In genomic region chrX:77679145-77679544, GRCh38 we compare ENCODE assay signal across 20 cellular contexts.
DNase-seq lines count a peak whose midpoint lies in the region; ATAC-seq, FAIRE-seq and TF ChIP-seq lines count a peak whose summit lies in the region.
"Had no signal": no experiment of that assay in that cellular context is flagged by ENCODE, and none has a peak within 500 bp of the region (broad histone marks: within the 10 kb centered on the region; RNA-seq: fewer than 3 reads in every experiment).

No MANE protein-coding gene starts in this region.

- no peak overlapping the region for H2BK15ac ChIP-seq in IMR-90 (ENCODE audit: low read depth, low read length)

- H3K4me1 Mint-ChIP-seq in central memory CD8-positive, alpha-beta T cell, result peaks cover 13% of the 10 kb centered on the region
- peaks cover 20% of the 10 kb centered on the region for H3K4me1 Mint-ChIP-seq in activated naive CD4-positive, alpha-beta T cell treated with anti-CD3 and anti-CD28 coated beads for 36 hours (ENCODE audit: low read depth)
- H3K4me1 Mint-ChIP-seq: B cell had no signal

- H3K27me3 Mint-ChIP-seq in central memory CD8-positive, alpha-beta T cell, result no peaks in the 10 kb centered on the region
- no peaks in the 10 kb centered on the region for H3K27me3 Mint-ChIP-seq in activated naive CD4-positive, alpha-beta T cell treated with anti-CD3 and anti-CD28 coated beads for 36 hours (ENCODE audit: low read depth)
- H3K27me3 Mint-ChIP-seq: B cell; CD4-positive, alpha-beta T cell had no signal

- no peaks in the 10 kb centered on the region for H4K20me1 ChIP-seq in IMR-90 (ENCODE audit: insufficient read depth, low read length)

- H3K4me3 Mint-ChIP-seq in central memory CD8-positive, alpha-beta T cell, result no peak overlapping the region
- no peak overlapping the region for H3K4me3 Mint-ChIP-seq in activated naive CD4-positive, alpha-beta T cell treated with anti-CD3 and anti-CD28 coated beads for 36 hours
- H3K4me3 Mint-ChIP-seq: B cell; CD4-positive, alpha-beta T cell; CD8-positive, alpha-beta T cell had no signal

- H3K9me3 Mint-ChIP-seq in central memory CD8-positive, alpha-beta T cell, result no peaks in the 10 kb centered on the region
- no peaks in the 10 kb centered on the region for H3K9me3 Mint-ChIP-seq in activated naive CD4-positive, alpha-beta T cell treated with anti-CD3 and anti-CD28 coated beads for 36 hours
- H3K9me3 Mint-ChIP-seq: CD4-positive, alpha-beta T cell; CD8-positive, alpha-beta T cell had no signal

- no peaks in the 10 kb centered on the region for H3K27me3 ChIP-seq in IMR-90 (ENCODE audit: control insufficient read depth, insufficient read depth, low read length)
- H3K27me3 ChIP-seq in transverse colon, result no peaks in the 10 kb centered on the region

- H3K4me3 ChIP-seq in A549 (no peak overlapping the region), IMR-90 (ENCODE audit: insufficient read depth, low read depth, low read length) (no peak overlapping the region), transverse colon (no peak overlapping the region)
- H3K4me3 ChIP-seq: BLaER1 treated with 17β-estradiol and CSF1 and Interleukin-3, amounts not matched to agents 10 nM and 100 nM had no signal

- no peaks in the 10 kb centered on the region for H3K79me1 ChIP-seq in IMR-90 (ENCODE audit: low read depth in 1 of 2, low read length in 2 of 2)

- no peak overlapping the region for H2BK120ac ChIP-seq in IMR-90 (ENCODE audit: low read depth, low read length)

- FAIRE-seq in A549 (lab: Jason Lieb, UNC), result no peak
- FAIRE-seq: D721Med, GM12891, GM19239 had no signal

- H3K27ac Mint-ChIP-seq in central memory CD8-positive, alpha-beta T cell (ENCODE audit: low read depth), result peak overlapping the region; percentile 83
- H3K27ac Mint-ChIP-seq in activated naive CD4-positive, alpha-beta T cell treated with anti-CD3 and anti-CD28 coated beads for 36 hours, result no peak overlapping the region
- H3K27ac Mint-ChIP-seq: B cell; CD4-positive, alpha-beta T cell; CD8-positive, alpha-beta T cell had no signal

- no peak overlapping the region for H3K9ac ChIP-seq in IMR-90 (ENCODE audit: low read depth, low read length)
- H3K9ac ChIP-seq: BLaER1 treated with 17β-estradiol and CSF1 and Interleukin-3, amounts not matched to agents 10 nM and 100 nM had no signal

- no peak overlapping the region for H3K18ac ChIP-seq in IMR-90 (ENCODE audit: low read depth, low read length)

- no peaks in the 10 kb centered on the region for H3K4me1 ChIP-seq in A549
- no peaks in the 10 kb centered on the region for H3K4me1 ChIP-seq in IMR-90 (ENCODE audit: control insufficient read depth, insufficient read depth, low read length)
- no peaks in the 10 kb centered on the region for H3K4me1 ChIP-seq in transverse colon
- H3K4me1 ChIP-seq: BLaER1 treated with 17β-estradiol and CSF1 and Interleukin-3, amounts not matched to agents 10 nM and 100 nM; Caco-2 had no signal

- dilution Hi-C loops in IMR-90 (cut with HindIII; ENCODE audit: low sequenced_read_pairs, unreplicated experiment), result no loop called here

- intact Hi-C loops in IMR-90 (cut with micrococcal nuclease) (no loop called here), transverse colon (cut with DNase I; ENCODE audit: low total_unique reads) (no loop called here)
- intact Hi-C loops in activated naive CD4-positive, alpha-beta T cell treated with anti-CD3 and anti-CD28 coated beads for 36 hours (cut with micrococcal nuclease), result no loop called here

- no peak overlapping the region for H3K4me2 ChIP-seq in A549
- no peak overlapping the region for H3K4me2 ChIP-seq in IMR-90 (ENCODE audit: low read depth, low read length)
- H3K4me2 ChIP-seq: BLaER1 treated with 17β-estradiol and CSF1 and Interleukin-3, amounts not matched to agents 10 nM and 100 nM had no signal

- peaks cover 2% of the 10 kb centered on the region for H3K36me3 ChIP-seq in IMR-90 (ENCODE audit: control insufficient read depth, insufficient read depth, low read length)
- H3K36me3 ChIP-seq in transverse colon, result peaks cover 0 to 4% (median 0%) of the 10 kb centered on the region in 4 donors

- no TSS peak for BruUV-seq in IMR-90 (replicated peaks; lab: Mats Ljungman, UMichigan)

- in situ Hi-C loops in IMR-90 (cut with MboI; ENCODE audit: low sequenced_read_pairs), result no loop called here
- in situ Hi-C loops in transverse colon (cut with MboI; ENCODE audit: low pct_ligation_motif_present in 1 of 4, low pct_unique_long_range_greater_than_20kb in 1 of 4, low sequenced_read_pairs in 3 of 4), result no loop called here

- 100% methylated on average over 1 of the region's 1 CpG for WGBS in A549 (ENCODE audit: missing lambda C conversion rate)
- WGBS in IMR-90 (ENCODE audit: extremely low coverage in 2 of 2, insufficient read length in 1 of 2), 2 experiments, result no CpG with 5 or more reads among the region's 1 CpG
- 79 to 100% methylated on average over 1 of the region's 1 CpG for WGBS in transverse colon (ENCODE audit: low coverage in 1 of 2), 2 donors

- DNase-seq in A549 (ENCODE audit: low read depth in 1 of 2, low spot score in 1 of 2) (no peak), IMR-90 (no peak), transverse colon (no peak)
- no peak for DNase-seq in central memory CD8-positive, alpha-beta T cell (ENCODE audit: low spot score in 2 of 2)
- DNase-seq in activated naive CD4-positive, alpha-beta T cell treated with anti-CD3 and anti-CD28 coated beads for 36 hours, result no peak
- DNase-seq: 8988T; AML-193; Caco-2; Calu3; CD4-positive, alpha-beta T cell; CD8-positive, alpha-beta T cell; DMS79 treated with DMSO at 0.1 percent for 48 hours; GF-D8 had no signal

- no peak overlapping the region for H3K56ac ChIP-seq in IMR-90 (ENCODE audit: extremely low read depth, insufficient read depth, low read length)

- no peak overlapping the region for H2BK5ac ChIP-seq in IMR-90 (ENCODE audit: low read depth, low read length, poor library complexity, severe bottlenecking)

- H4K8ac ChIP-seq in IMR-90 (ENCODE audit: low read depth in 2 of 2, low read length in 2 of 2), result no peak overlapping the region

- H3K14ac ChIP-seq in IMR-90 (replicated peaks; ENCODE audit: low read depth, low read length), result no peak overlapping the region

- no peak overlapping the region for H4K5ac ChIP-seq in IMR-90 (ENCODE audit: low read depth, low read length)

- TF ChIP-seq RAD21 in A549 (conservative IDR thresholded peaks at IDR 0.05 in 1 of 2, IDR thresholded peaks at IDR 0.05 in 1 of 2), result no peak
- no peak for TF ChIP-seq RAD21 in IMR-90 (IDR thresholded peaks at IDR 0.05; ENCODE audit: low read length)

- TF ChIP-seq CTCF in A549 (IDR thresholded peaks at IDR 0.05) (no peak), IMR-90 (conservative IDR thresholded peaks at IDR 0.05; ENCODE audit: low read depth, low read length) (no peak), transverse colon (IDR thresholded peaks at IDR 0.05) (no peak)

- H3K27ac ChIP-seq in A549 (no peak overlapping the region), IMR-90 (ENCODE audit: insufficient read depth, low read length) (no peak overlapping the region), transverse colon (no peak overlapping the region)
- H3K27ac ChIP-seq: BLaER1 treated with 17β-estradiol and CSF1 and Interleukin-3, amounts not matched to agents 10 nM and 100 nM; C4-2B had no signal

- CTCF ChIA-PET in A549 (lab: Yijun Ruan, JAX) (no interaction called here), IMR-90 (lab: Yijun Ruan, JAX) (interaction anchor here (0.9 kb wide), 1 partner anchor 10 kb away, joined by 8 read pairs; no protein-coding TSS in a partner anchor)
- CTCF ChIA-PET in activated naive CD4-positive, alpha-beta T cell treated with anti-CD3 and anti-CD28 coated beads for 36 hours (lab: Charles Lee), result no interaction called here

- POLR2A ChIA-PET in A549 (lab: Yijun Ruan, JAX) (no interaction called here), IMR-90 (lab: Charles Lee; ENCODE audit: unreplicated experiment) (no interaction called here)

- peaks cover 23% of the 10 kb centered on the region for H3K36me3 Mint-ChIP-seq in central memory CD8-positive, alpha-beta T cell (ENCODE audit: insufficient read depth)
- peaks cover 13% of the 10 kb centered on the region for H3K36me3 Mint-ChIP-seq in activated naive CD4-positive, alpha-beta T cell treated with anti-CD3 and anti-CD28 coated beads for 36 hours (ENCODE audit: low read depth)

- TF ChIP-seq EP300 in A549 (IDR thresholded peaks at IDR 0.05), result no peak
- no peak for TF ChIP-seq EP300 in transverse colon (IDR thresholded peaks at IDR 0.05; ENCODE audit: low read depth)

- TF ChIP-seq POLR2A in A549 (IDR thresholded peaks at IDR 0.05; ENCODE audit: low read length) (no peak), IMR-90 (IDR thresholded peaks at IDR 0.05; ENCODE audit: low read depth, low read length) (no peak), transverse colon (IDR thresholded peaks at IDR 0.05) (no peak)

- ATAC-seq in A549 (no peak), IMR-90 (ENCODE audit: low read depth) (no peak), HG03280 (IDR thresholded peaks at IDR 0.05; ENCODE audit: unreplicated experiment) (no peak)
- ATAC-seq in central memory CD8-positive, alpha-beta T cell (replicated peaks; ENCODE audit: extremely low read depth, poor library complexity, severe bottlenecking), result no peak
- ATAC-seq: CD8-positive, alpha-beta T cell had no signal

- no peaks in the 10 kb centered on the region for H3K9me1 ChIP-seq in IMR-90 (ENCODE audit: insufficient read depth, low read length)

- H2BK20ac ChIP-seq in IMR-90 (ENCODE audit: low read depth, low read length), result no peak overlapping the region

- H4K91ac ChIP-seq in IMR-90 (ENCODE audit: insufficient read depth, low read depth, low read length), result no peak overlapping the region

- H2AK5ac ChIP-seq in IMR-90 (ENCODE audit: low read depth, low read length), result no peak overlapping the region

- no peak overlapping the region for H2AK9ac ChIP-seq in IMR-90 (replicated peaks; ENCODE audit: low read depth, low read length, poor library complexity)

- no peak overlapping the region for H3K23ac ChIP-seq in IMR-90 (ENCODE audit: low read depth, low read length)

- no peak overlapping the region for H3K4ac ChIP-seq in IMR-90 (ENCODE audit: low read depth, low read length)

- H3K9me3 ChIP-seq in A549 (no peaks in the 10 kb centered on the region), IMR-90 (ENCODE audit: control insufficient read depth, insufficient read depth, low read length) (no peaks in the 10 kb centered on the region), transverse colon (no peaks in the 10 kb centered on the region)
- H3K9me3 ChIP-seq: BLaER1 treated with 17β-estradiol and CSF1 and Interleukin-3, amounts not matched to agents 10 nM and 100 nM; Caco-2 had no signal

- no peak overlapping the region for H2AFZ ChIP-seq in IMR-90 (replicated peaks; ENCODE audit: low read length, poor library complexity)

TF ChIP-seq in A549, 52 proteins besides CTCF, POLR2A, EP300 and RAD21:
- TF ChIP-seq BHLHE40 (IDR thresholded peaks at IDR 0.05; ENCODE audit: low read depth, low read length), result no peak
- TF ChIP-seq ESRRA (IDR thresholded peaks at IDR 0.05; ENCODE audit: borderline replicate concordance, low read length), result no peak
- peak; percentile 79 for TF ChIP-seq MAFK (IDR thresholded peaks at IDR 0.05; ENCODE audit: partially characterized antibody)

TF ChIP-seq in IMR-90, 13 proteins besides CTCF, POLR2A, EP300 and RAD21 (continues in another document):
- TF ChIP-seq MAFK (IDR thresholded peaks at IDR 0.05; ENCODE audit: low read depth, low read length) (peak; percentile 62), MAZ (IDR thresholded peaks at IDR 0.05; ENCODE audit: borderline replicate concordance, low read depth, low read length) (no peak)
